8 cellular contexts compared by ENCODE assay signal in genomic region chr16:71479420-71479819, GRCh38. TPM values are rescaled to one million over a fixed set of nuclear protein-coding genes. Genes with fewer than 3 reads are reported as not detected.
DNase-seq lines count a peak whose midpoint lies in the region; ATAC-seq and TF ChIP-seq lines count a peak whose summit lies in the region.

No MANE protein-coding gene starts in this region.

- TF ChIP-seq CTCF in Caco-2 (IDR thresholded peaks at IDR 0.05; ENCODE audit: insufficient read depth in 1 of 2, low read depth in 1 of 2, low read length in 1 of 2, severe bottlenecking in 1 of 2, unreplicated experiment in 1 of 2) (peak; percentile 46 to 87), WERI-Rb-1 (IDR thresholded peaks at IDR 0.05; ENCODE audit: low read depth, low read length) (peak; percentile 88)

- no peak overlapping the region for H3K27ac Mint-ChIP-seq in Caco-2 (ENCODE audit: unreplicated experiment)
- no peak overlapping the region for H3K27ac Mint-ChIP-seq in activated CD4-positive, alpha-beta memory T cell treated with anti-CD3 and anti-CD28 coated beads for 36 hours

- no peaks in the 10 kb centered on the region for H3K4me1 Mint-ChIP-seq in Caco-2 (ENCODE audit: low read depth, unreplicated experiment)
- peaks cover 8% of the 10 kb centered on the region for H3K4me1 Mint-ChIP-seq in activated CD4-positive, alpha-beta memory T cell treated with anti-CD3 and anti-CD28 coated beads for 36 hours (ENCODE audit: low read depth)

- H3K4me3 Mint-ChIP-seq in Caco-2 (ENCODE audit: unreplicated experiment): no peak overlapping the region
- no peak overlapping the region for H3K4me3 Mint-ChIP-seq in activated CD4-positive, alpha-beta memory T cell treated with anti-CD3 and anti-CD28 coated beads for 36 hours

- no peaks in the 10 kb centered on the region for H3K27me3 Mint-ChIP-seq in Caco-2 (ENCODE audit: insufficient read depth, unreplicated experiment)
- H3K27me3 Mint-ChIP-seq in activated CD4-positive, alpha-beta memory T cell treated with anti-CD3 and anti-CD28 coated beads for 36 hours: no peaks in the 10 kb centered on the region

- H3K36me3 Mint-ChIP-seq in Caco-2 (ENCODE audit: insufficient read depth, unreplicated experiment): peaks cover 6% of the 10 kb centered on the region
- peaks cover 15% of the 10 kb centered on the region for H3K36me3 Mint-ChIP-seq in activated CD4-positive, alpha-beta memory T cell treated with anti-CD3 and anti-CD28 coated beads for 36 hours

- H3K9me3 Mint-ChIP-seq in Caco-2 (ENCODE audit: unreplicated experiment): no peaks in the 10 kb centered on the region
- no peaks in the 10 kb centered on the region for H3K9me3 Mint-ChIP-seq in activated CD4-positive, alpha-beta memory T cell treated with anti-CD3 and anti-CD28 coated beads for 36 hours

- no peaks in the 10 kb centered on the region for H3K4me1 ChIP-seq in Caco-2

- H3K36me3 ChIP-seq in Caco-2 (ENCODE audit: control insufficient read depth, insufficient read depth, low read length) (no peaks in the 10 kb centered on the region), WERI-Rb-1 (no peaks in the 10 kb centered on the region; the same call in 1 of the 2 replicates)

- intact Hi-C loops in Caco-2 (cut with micrococcal nuclease; ENCODE audit: unreplicated experiment) (loop anchor here (5.0 kb wide), 1 partner anchor 58 kb away; no protein-coding TSS in a partner anchor), left colon (cut with DNase I, micrococcal nuclease) (no loop called here)
- intact Hi-C loops in activated CD4-positive, alpha-beta memory T cell treated with anti-CD3 and anti-CD28 coated beads for 36 hours (cut with micrococcal nuclease): no loop called here

- H3K9me3 ChIP-seq in Caco-2 (no peaks in the 10 kb centered on the region), WERI-Rb-1 (ENCODE audit: severe bottlenecking) (no peaks in the 10 kb centered on the region)

- H3K27me3 ChIP-seq in Caco-2 (replicated peaks; ENCODE audit: control insufficient read depth, insufficient read depth, low read length) (no peaks in the 10 kb centered on the region), WERI-Rb-1 (ENCODE audit: insufficient read depth, low read depth, severe bottlenecking) (no peaks in the 10 kb centered on the region)

- peak; percentile 40 to 45 for DNase-seq in Caco-2
- peak; percentile 42 for DNase-seq in HuH-7.5 (ENCODE audit: low spot score)
- peak; percentile 49 for DNase-seq in WERI-Rb-1
- DNase-seq in left colon: no peak
- no peak for DNase-seq in activated CD4-positive, alpha-beta memory T cell treated with anti-CD3 and anti-CD28 coated beads for 36 hours
- no peak for DNase-seq in A172 (ENCODE audit: low spot score)
- no peak for DNase-seq in NCI-H2029 (lab: John Stamatoyannopoulos, UW)

- no peak overlapping the region for H3K27ac ChIP-seq in WERI-Rb-1

- ATAC-seq in left colon (peak; percentile 60), GM21390 (IDR thresholded peaks at IDR 0.05; ENCODE audit: unreplicated experiment) (no peak)

- POLR2A ChIA-PET in Caco-2 (lab: Charles Lee): interaction anchor here (0.6 kb wide), 1 partner anchor 12 kb away, joined by 8 read pairs; no protein-coding TSS in a partner anchor
- POLR2A ChIA-PET in activated CD4-positive, alpha-beta memory T cell treated with anti-CD3 and anti-CD28 coated beads for 36 hours (lab: Charles Lee): no interaction called here

- CTCF ChIA-PET in Caco-2 (lab: Charles Lee): interaction anchor here (0.5 to 1.1 kb wide), 9 partner anchors 17 to 482 kb away, joined by 3 to 11 read pairs (median 4); partner anchors contain the start of gene ZNF23
- CTCF ChIA-PET in activated CD4-positive, alpha-beta memory T cell treated with anti-CD3 and anti-CD28 coated beads for 36 hours (lab: Charles Lee): interaction anchor here (0.8 to 2.0 kb wide), 4 partner anchors 20 to 269 kb away, joined by 3 to 9 read pairs (median 3); no protein-coding TSS in a partner anchor

- H3K4me3 ChIP-seq in Caco-2 (ENCODE audit: low read depth, low read length): no peak overlapping the region
- no peak overlapping the region for H3K4me3 ChIP-seq in WERI-Rb-1 (ENCODE audit: low read depth, low read length)

- no TSS peak for BruUV-seq in Caco-2 (replicated peaks; lab: Mats Ljungman, UMichigan)

RNA-seq across cellular contexts. Expression of gene ZNF19, which starts 9.7 kb away (rescaled TPM):
- total RNA-seq in Caco-2 (2022): 5.1 TPM in 2 replicates
- total RNA-seq in left colon: 1 to 10 TPM; 8.3 to 9.8 TPM
- total RNA-seq in activated CD4-positive, alpha-beta memory T cell treated with anti-CD3 and anti-CD28 coated beads for 36 hours: 1 to 10 TPM; 2.4 to 2.7 TPM
- total RNA-seq in A172 (2014; rRNA removed; shearing (Covaris generic)): 2.1 and 5.8 TPM in 2 replicates

RNA-seq across cellular contexts. Expression of gene ZNF23, which starts 17.4 kb away (rescaled TPM):
- 8.5 and 9.6 TPM in 2 replicates for total RNA-seq in Caco-2 (2022)
- 1 to 10 TPM; 6.4 to 7.2 TPM for total RNA-seq in left colon
- 1 to 10 TPM; 5.7 to 8.5 TPM for total RNA-seq in activated CD4-positive, alpha-beta memory T cell treated with anti-CD3 and anti-CD28 coated beads for 36 hours
- 10.1 and 16.3 TPM in 2 replicates for total RNA-seq in A172 (2014; rRNA removed; shearing (Covaris generic))

RNA-seq across cellular contexts. Expression of gene TLE7, which starts 37.6 kb away (rescaled TPM):
- total RNA-seq in Caco-2 (2022) (not detected in 2 replicates), left colon (not detected)
- total RNA-seq in activated CD4-positive, alpha-beta memory T cell treated with anti-CD3 and anti-CD28 coated beads for 36 hours: not detected
- not detected in 2 replicates for total RNA-seq in A172 (2014; rRNA removed; shearing (Covaris generic))

RNA-seq across cellular contexts. Expression of gene CHST4, which starts 46.8 kb away (rescaled TPM):
- not detected in 2 replicates for total RNA-seq in Caco-2 (2022)
- not detected for total RNA-seq in left colon
- total RNA-seq in activated CD4-positive, alpha-beta memory T cell treated with anti-CD3 and anti-CD28 coated beads for 36 hours: not detected
- total RNA-seq in A172 (2014; rRNA removed; shearing (Covaris generic)): 0.55 and 0.60 TPM in 2 replicates

Comparison
In these comparisons a context has a peak if more than half of its experiments do, and no peak if none do; other contexts are left out.
1. DNase-seq: peak in Caco-2 (2 of 2), HuH-7.5 (single experiment) and WERI-Rb-1 (single experiment); none in left colon (0 of 2), activated CD4-positive, alpha-beta memory T cell treated with anti-CD3 and anti-CD28 coated beads for 36 hours (single experiment), A172 (single experiment) and NCI-H2029 (single experiment).